In genomic region chr5:149357370-149358293, GRCh38 we compare ENCODE assay signal across 8 cellular contexts.
A peak's percentile ranks its signal among the peaks of the same experiment; 100 is the strongest.
DNase-seq lines count a peak whose midpoint lies in the region; ATAC-seq lines count a peak whose summit lies in the region.

Gene PCYOX1L, plus strand, starts transcription at chr5:149358046. Its CDS starts 23 bp downstream, at chr5:149358069.

- peak; percentile 99 for DNase-seq in AG20443 (ENCODE audit: low spot score)
- DNase-seq in NCI-H446 (lab: John Stamatoyannopoulos, UW) = peak; percentile 75 to 96
- peak; percentile 96 for DNase-seq in activated CD4-positive, CD25-positive, alpha-beta regulatory T cell treated with anti-CD3 and anti-CD28 coated beads, Interleukin-2, amount 50 U/mL, for 16 hours (ENCODE audit: low read depth, low spot score)
- peak; percentile 85 to 93 for DNase-seq in central memory CD8-positive, alpha-beta T cell (ENCODE audit: low spot score in 2 of 2)
- peak; percentile 98 for DNase-seq in islet precursor cell
- DNase-seq in stimulated activated CD4-positive, alpha-beta T cell treated with anti-CD3 and anti-CD28 coated beads, Interleukin-12 subunit alpha, Interleukin-12 subunit beta, amount 100 ng/mL, for 4 hours = peak; percentile 98

- peak within 1 kb of the TSS; percentile 85 for H3K4me3 Mint-ChIP-seq in central memory CD8-positive, alpha-beta T cell

- H3K36me3 Mint-ChIP-seq in central memory CD8-positive, alpha-beta T cell (ENCODE audit: insufficient read depth) = peaks cover 26% of the 10 kb centered on the region

- H3K27ac Mint-ChIP-seq in central memory CD8-positive, alpha-beta T cell (ENCODE audit: low read depth) = peak within 1 kb of the TSS; percentile 91

- no peaks in the 10 kb centered on the region for H3K9me3 Mint-ChIP-seq in central memory CD8-positive, alpha-beta T cell

- ATAC-seq in GM19043 (IDR thresholded peaks at IDR 0.05; ENCODE audit: low read depth, unreplicated experiment) (peak; percentile 100), HG03354 (IDR thresholded peaks at IDR 0.05; ENCODE audit: poor library complexity, severe bottlenecking, unreplicated experiment) (peak; percentile 100)
- peak; percentile 99 for ATAC-seq in central memory CD8-positive, alpha-beta T cell (replicated peaks; ENCODE audit: extremely low read depth, poor library complexity, severe bottlenecking)

- peaks cover 27% of the 10 kb centered on the region for H3K4me1 Mint-ChIP-seq in central memory CD8-positive, alpha-beta T cell

- no peaks in the 10 kb centered on the region for H3K27me3 Mint-ChIP-seq in central memory CD8-positive, alpha-beta T cell

Comparison
In these comparisons a context has a peak if more than half of its experiments do, and no peak if none do; other contexts are left out.
1. Peak in every context shown above with its lines: DNase-seq and ATAC-seq.